In genomic region chrX:123960956-123961267, GRCh38 we compare ENCODE assay signal across 8 cellular contexts. TPM values are rescaled to one million over a fixed set of nuclear protein-coding genes. Genes with fewer than 3 reads are reported as not detected.
DNase-seq lines count a peak whose midpoint lies in the region; ATAC-seq and TF ChIP-seq lines count a peak whose summit lies in the region.

No MANE protein-coding gene starts in this region.

- H3K27ac ChIP-seq in BLaER1 treated with 17β-estradiol and CSF1 and Interleukin-3, amounts not matched to agents 10 nM and 100 nM, result peak overlapping the region; percentile 97 to 100 (median 99)
- H3K27ac ChIP-seq in effector memory CD4-positive, alpha-beta T cell (ENCODE audit: insufficient read depth, low read length, poor library complexity, severe bottlenecking), result peak overlapping the region; percentile 98

- no peaks in the 10 kb centered on the region for H3K36me3 Mint-ChIP-seq in neural crest cell (ENCODE audit: low read depth)

- H3K27me3 Mint-ChIP-seq in neural crest cell (ENCODE audit: low read depth), result peaks cover 6% of the 10 kb centered on the region

- TF ChIP-seq CTCF in neural crest cell (conservative IDR thresholded peaks at IDR 0.05), result no peak

- no peak for ATAC-seq in GM18511 (IDR thresholded peaks at IDR 0.05; ENCODE audit: unreplicated experiment)
- ATAC-seq in HG03196 (IDR thresholded peaks at IDR 0.05; ENCODE audit: unreplicated experiment), result no peak

- peaks cover 8 to 18% (median 13%) of the 10 kb centered on the region in 10 experiments; a peak in 16 of 20 replicates for H3K4me1 ChIP-seq in BLaER1 treated with 17β-estradiol and CSF1 and Interleukin-3, amounts not matched to agents 10 nM and 100 nM
- H3K4me1 ChIP-seq in effector memory CD4-positive, alpha-beta T cell (ENCODE audit: control insufficient read depth, insufficient read depth, low read length, poor library complexity, severe bottlenecking), result no peaks in the 10 kb centered on the region

- peaks cover 31% of the 10 kb centered on the region for H3K4me1 Mint-ChIP-seq in neural crest cell

- H3K36me3 ChIP-seq in BLaER1 treated with 17β-estradiol and CSF1 and Interleukin-3, amounts not matched to agents 10 nM and 100 nM, result peaks cover 0 to 5% (median 0%) of the 10 kb centered on the region in 11 experiments; a peak in 3 of 22 replicates
- no peaks in the 10 kb centered on the region; the same call in 1 of the 2 replicates for H3K36me3 ChIP-seq in MG63
- H3K36me3 ChIP-seq in effector memory CD4-positive, alpha-beta T cell (ENCODE audit: control insufficient read depth, insufficient read depth, low read length), result no peaks in the 10 kb centered on the region

- peak overlapping the region; percentile 92 for H3K4me3 Mint-ChIP-seq in neural crest cell

- peak overlapping the region; percentile 61 to 82 (median 77) for H3K4me3 ChIP-seq in BLaER1 treated with 17β-estradiol and CSF1 and Interleukin-3, amounts not matched to agents 10 nM and 100 nM
- peak overlapping the region; percentile 76 for H3K4me3 ChIP-seq in MG63
- H3K4me3 ChIP-seq in effector memory CD4-positive, alpha-beta T cell (ENCODE audit: insufficient read depth, low read depth, low read length, poor library complexity, severe bottlenecking), result peak overlapping the region; percentile 92

- H3K9ac ChIP-seq in BLaER1 treated with 17β-estradiol and CSF1 and Interleukin-3, amounts not matched to agents 10 nM and 100 nM, result peak overlapping the region; percentile 98 to 100 (median 99)

- H3K4me2 ChIP-seq in BLaER1 treated with 17β-estradiol and CSF1 and Interleukin-3, amounts not matched to agents 10 nM and 100 nM, result peak overlapping the region in 10 of 11 experiments; percentile 14 to 55 (median 44); a peak in 19 of 22 replicates

- H3K9me3 Mint-ChIP-seq in neural crest cell, result peaks cover 3% of the 10 kb centered on the region

- peaks cover 0 to 13% (median 4%) of the 10 kb centered on the region in 11 experiments; a peak in 3 of 22 replicates for H3K27me3 ChIP-seq in BLaER1 treated with 17β-estradiol and CSF1 and Interleukin-3, amounts not matched to agents 10 nM and 100 nM
- no peaks in the 10 kb centered on the region for H3K27me3 ChIP-seq in MG63
- H3K27me3 ChIP-seq in effector memory CD4-positive, alpha-beta T cell (replicated peaks; ENCODE audit: control insufficient read depth, insufficient read depth, low read length, poor library complexity, severe bottlenecking), result no peaks in the 10 kb centered on the region

- H3K27ac Mint-ChIP-seq in neural crest cell (ENCODE audit: unreplicated experiment), result peak overlapping the region; percentile 99

- peaks cover 10 to 28% (median 25%) of the 10 kb centered on the region in 11 experiments; a peak in 20 of 22 replicates for H4K20me1 ChIP-seq in BLaER1 treated with 17β-estradiol and CSF1 and Interleukin-3, amounts not matched to agents 10 nM and 100 nM

- DNase-seq in MG63 (no peak), neural crest cell (ENCODE audit: low read depth, low spot score) (no peak), NOMO-1 treated with DMSO at 0.1 percent for 48 hours (lab: John Stamatoyannopoulos, UW; ENCODE audit: unreplicated experiment) (no peak)
- DNase-seq in effector memory CD4-positive, alpha-beta T cell, result no peak
- DNase-seq in activated CD4-positive, CD25-positive, alpha-beta regulatory T cell (lab: John Stamatoyannopoulos, UW), result no peak

- peaks cover 7 to 20% (median 15%) of the 10 kb centered on the region in 11 experiments; a peak in 13 of 22 replicates for H3K9me3 ChIP-seq in BLaER1 treated with 17β-estradiol and CSF1 and Interleukin-3, amounts not matched to agents 10 nM and 100 nM (replicated peaks in 1 of 11)
- no peaks in the 10 kb centered on the region for H3K9me3 ChIP-seq in MG63
- no peaks in the 10 kb centered on the region for H3K9me3 ChIP-seq in effector memory CD4-positive, alpha-beta T cell (ENCODE audit: control insufficient read depth, low read length)

RNA-seq across cellular contexts. Expression of gene STAG2, which starts 0.6 kb away (rescaled TPM):
- 45.5 and 64.9 TPM in 2 replicates for total RNA-seq in MG63 (2014; rRNA removed; shearing (Covaris generic); ENCODE audit: low replicate concordance)
- 63.3 and 70.7 TPM in 2 replicates for total RNA-seq in neural crest cell
